In the genomic region with DNA sequence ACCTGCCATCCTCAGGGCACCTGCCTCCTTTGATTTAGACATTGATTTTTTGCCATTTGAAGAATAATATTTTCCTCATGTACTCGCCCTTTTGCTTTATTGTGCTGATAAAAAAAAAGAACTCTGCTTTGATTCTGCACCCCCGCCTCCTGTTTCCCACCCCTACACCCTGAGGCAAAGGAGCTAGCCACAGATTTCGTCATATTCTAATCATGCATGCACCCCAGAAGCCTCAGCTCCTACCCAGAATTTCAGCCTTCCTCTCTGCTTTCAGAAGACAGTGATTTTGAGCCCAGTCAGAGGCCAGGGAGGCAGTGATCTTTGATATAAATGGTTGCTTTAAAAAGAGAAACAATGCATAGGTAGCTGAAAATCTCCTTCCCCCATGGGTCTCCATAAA, we compare ENCODE assay signal across 29 cellular contexts.
DNase-seq lines count a peak whose midpoint lies in the region; ATAC-seq and TF ChIP-seq lines count a peak whose summit lies in the region.
"Had no signal": no experiment of that assay in that cellular context is flagged by ENCODE, and none has a peak within 500 bp of the region (broad histone marks: within the 10 kb centered on the region; RNA-seq: fewer than 3 reads in every experiment).

No MANE protein-coding gene starts in this region.

- H3K79me2 ChIP-seq in PC-9 (ENCODE audit: low read depth), result no peaks in the 10 kb centered on the region

- H3K4me2 ChIP-seq in PC-9, result peak overlapping the region; percentile 40
- H3K4me2 ChIP-seq: KMS-11 had no signal

- CTCF ChIA-PET in PC-9 (lab: Charles Lee), result no interaction called here

- H3K27ac ChIP-seq in PC-9 (no peak overlapping the region), tibial artery (peak overlapping the region; percentile 9 to 56)
- H3K27ac ChIP-seq: 22Rv1, KMS-11 had no signal

- no TSS peak for BruUV-seq in PC-9 (replicated peaks; lab: Mats Ljungman, UMichigan)

- no peak overlapping the region for H3K27ac Mint-ChIP-seq in effector memory CD8-positive, alpha-beta T cell
- H3K27ac Mint-ChIP-seq: CD14-positive monocyte, IgD-negative memory B cell had no signal

- no peaks in the 10 kb centered on the region for H3K27me3 Mint-ChIP-seq in effector memory CD8-positive, alpha-beta T cell
- H3K27me3 Mint-ChIP-seq: CD8-positive, alpha-beta memory T cell; IgD-negative memory B cell had no signal

- H2AFZ ChIP-seq in PC-9, result 0 out of 2 replicates have a peak overlapping the region, but pooled peaks have one; percentile 52

- H3K36me3 Mint-ChIP-seq in effector memory CD8-positive, alpha-beta T cell (ENCODE audit: insufficient read depth), result no peaks in the 10 kb centered on the region
- H3K36me3 Mint-ChIP-seq: CD14-positive monocyte; CD8-positive, alpha-beta memory T cell; IgD-negative memory B cell had no signal

- peaks cover 23% of the 10 kb centered on the region for H3K4me1 ChIP-seq in PC-9 (replicated peaks; ENCODE audit: insufficient read depth)
- peaks cover 0 to 42% (median 10%) of the 10 kb centered on the region in 4 donors for H3K4me1 ChIP-seq in tibial artery
- H3K4me1 ChIP-seq: BE2C had no signal

- no peaks in the 10 kb centered on the region for H3K36me3 ChIP-seq in PC-9 (ENCODE audit: low read depth)
- no peaks in the 10 kb centered on the region for H3K36me3 ChIP-seq in tibial artery
- H3K36me3 ChIP-seq: BE2C had no signal

- DNase-seq in NCI-H146 (lab: John Stamatoyannopoulos, UW), result peak; percentile 61
- DNase-seq in NCI-H146 treated with DMSO at 0.1 percent for 48 hours (lab: John Stamatoyannopoulos, UW; ENCODE audit: unreplicated experiment), result no peak
- DNase-seq in PC-9, result no peak
- DNase-seq in effector memory CD8-positive, alpha-beta T cell, result peak; percentile 8 to 25 (median 21)
- DNase-seq in tibial artery, result no peak
- no peak for DNase-seq in hepatic stellate cell (ENCODE audit: low spot score)
- no peak for DNase-seq in NCI-H187 treated with DMSO at 0.1 percent for 48 hours (lab: John Stamatoyannopoulos, UW)
- DNase-seq: ACHN; BE2C; DMS 273 treated with DMSO at 0.1 percent for 48 hours; DMS79; HCEC 1CT; NCI-H1092; NCI-H1417 treated with DMSO at 0.1 percent for 48 hours; NCI-H1930; NCI-H2107; NCI-H446; NCI-H524 treated with DMSO at 0.1 percent for 48 hours; NCI-H82; NK-92 treated with Interleukin-12 subunit alpha and Interleukin-12 subunit beta, amount 100 ng/mL, for 24 hours; PC-3; RPMI8226; SHP77 had no signal

- no peaks in the 10 kb centered on the region for H3K9me2 ChIP-seq in PC-9 (ENCODE audit: insufficient read depth)

- H3K9me3 Mint-ChIP-seq in effector memory CD8-positive, alpha-beta T cell, result no peaks in the 10 kb centered on the region
- H3K9me3 Mint-ChIP-seq: CD8-positive, alpha-beta memory T cell had no signal

- H3K27me3 ChIP-seq in PC-9 (ENCODE audit: insufficient read depth, low read depth) (no peaks in the 10 kb centered on the region), tibial artery (no peaks in the 10 kb centered on the region)
- H3K27me3 ChIP-seq: BE2C had no signal

- H3K4me3 ChIP-seq in PC-9, result no peak overlapping the region
- H3K4me3 ChIP-seq in tibial artery, result no peak overlapping the region

- no peaks in the 10 kb centered on the region for H4K20me1 ChIP-seq in PC-9 (ENCODE audit: insufficient read depth)

- H3K4me1 Mint-ChIP-seq in effector memory CD8-positive, alpha-beta T cell (ENCODE audit: low read depth in 2 of 2), result peaks cover 4 to 16% of the 10 kb centered on the region in 2 donors
- H3K4me1 Mint-ChIP-seq: CD14-positive monocyte, IgD-negative memory B cell had no signal

- TF ChIP-seq CTCF in PC-9 (conservative IDR thresholded peaks at IDR 0.05) (no peak), tibial artery (IDR thresholded peaks at IDR 0.05) (no peak)

- ATAC-seq in effector memory CD8-positive, alpha-beta T cell (replicated peaks), result peak; percentile 95
- no peak for ATAC-seq in HG02973 (IDR thresholded peaks at IDR 0.05; ENCODE audit: unreplicated experiment)
- ATAC-seq: PC-3 had no signal

- no peaks in the 10 kb centered on the region for H3F3A ChIP-seq in PC-9 (ENCODE audit: insufficient read depth, low read depth)

- H3K4me3 Mint-ChIP-seq in effector memory CD8-positive, alpha-beta T cell, result peak overlapping the region; percentile 40 to 43
- H3K4me3 Mint-ChIP-seq: CD14-positive monocyte, IgD-negative memory B cell had no signal

- POLR2A ChIA-PET in PC-9 (lab: Charles Lee; ENCODE audit: unreplicated experiment), result interaction anchor here (0.7 kb wide), 1 partner anchor 27 kb away, joined by 9 read pairs; no protein-coding TSS in a partner anchor

- intact Hi-C loops in PC-9 (cut with micrococcal nuclease; ENCODE audit: unreplicated experiment), result no loop called here
- intact Hi-C loops in tibial artery (cut with DNase I; ENCODE audit: low total_unique reads), result no loop called here

- H3K9me3 ChIP-seq in PC-9 (ENCODE audit: insufficient read depth, low read depth), result no peaks in the 10 kb centered on the region
- no peaks in the 10 kb centered on the region for H3K9me3 ChIP-seq in tibial artery
- H3K9me3 ChIP-seq: BE2C had no signal

Comparison
In these comparisons a context has a peak if more than half of its experiments do, and no peak if none do; other contexts are left out.
1. DNase-seq: peak in NCI-H146 (single experiment) and effector memory CD8-positive, alpha-beta T cell (3 of 3); none in NCI-H146 treated with DMSO at 0.1 percent for 48 hours (single experiment), PC-9 (0 of 2), tibial artery (0 of 2), hepatic stellate cell (single experiment) and NCI-H187 treated with DMSO at 0.1 percent for 48 hours (single experiment).